Comparison of ENCODE assay signal across 8 cellular contexts in the genomic region with DNA sequence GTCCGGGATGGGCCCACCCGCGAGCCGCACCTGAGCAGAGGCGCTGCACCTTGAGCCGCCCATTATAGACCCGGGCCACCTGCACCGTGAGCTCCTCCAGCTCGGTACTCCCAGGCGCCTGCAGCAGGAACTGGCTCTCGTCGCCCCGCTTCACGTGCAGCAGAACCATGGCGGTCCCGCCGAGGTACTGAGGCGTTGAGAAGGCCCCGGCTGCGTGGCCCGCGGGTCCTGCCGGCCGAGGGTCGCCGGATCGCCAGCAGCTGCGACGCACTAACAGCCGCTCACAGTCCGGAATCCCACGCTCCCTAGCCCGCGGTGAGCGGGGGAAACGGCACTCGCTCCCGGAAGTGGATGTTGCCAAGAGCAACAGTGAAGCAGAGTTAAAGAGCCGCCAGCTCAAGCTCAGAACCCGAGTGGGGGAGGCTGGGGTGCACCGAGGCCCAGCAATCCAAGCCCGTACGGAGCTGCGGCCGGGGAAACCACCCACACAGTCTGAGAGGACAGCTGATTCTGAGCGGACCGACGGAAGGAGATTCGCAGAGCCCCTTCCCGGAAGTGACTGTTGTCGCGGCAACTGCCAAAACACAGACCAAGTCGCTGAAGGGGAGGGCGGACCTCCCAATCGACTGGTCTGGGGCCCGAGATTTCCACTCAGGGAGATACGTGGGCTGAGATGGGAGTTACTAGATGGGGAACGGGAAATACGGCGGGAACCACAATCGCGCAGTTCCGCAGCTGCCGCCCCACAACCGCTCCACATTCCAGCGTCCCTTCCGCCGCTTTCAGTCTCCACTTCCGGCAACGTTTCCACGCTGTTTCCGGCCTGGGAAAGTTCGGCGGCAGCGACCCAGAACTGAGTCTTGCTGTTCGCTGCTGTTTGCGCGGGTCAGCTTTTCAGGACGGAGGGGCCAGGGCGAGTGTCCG. TPM values are rescaled to one million over a fixed set of nuclear protein-coding genes. Genes with fewer than 3 reads are reported as not detected.
DNase-seq lines count a peak whose midpoint lies in the region; ATAC-seq, FAIRE-seq and TF ChIP-seq lines count a peak whose summit lies in the region.

A gene with protein sequence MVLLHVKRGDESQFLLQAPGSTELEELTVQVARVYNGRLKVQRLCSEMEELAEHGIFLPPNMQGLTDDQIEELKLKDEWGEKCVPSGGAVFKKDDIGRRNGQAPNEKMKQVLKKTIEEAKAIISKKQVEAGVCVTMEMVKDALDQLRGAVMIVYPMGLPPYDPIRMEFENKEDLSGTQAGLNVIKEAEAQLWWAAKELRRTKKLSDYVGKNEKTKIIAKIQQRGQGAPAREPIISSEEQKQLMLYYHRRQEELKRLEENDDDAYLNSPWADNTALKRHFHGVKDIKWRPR (minus strand): TSS at position 303 of the 924 bp plus-strand sequence. CDS start 134 bp downstream, at position 169.

- peaks cover 12% of the 10 kb centered on the region for H3K36me3 Mint-ChIP-seq in activated CD4-positive, alpha-beta T cell treated with anti-CD3 and anti-CD28 coated beads, Interleukin-2, amount 10 ng/mL, durations not matched to agents 7 days and 5 days (ENCODE audit: low read depth)

- peaks cover 7% of the 10 kb centered on the region for H3K36me3 ChIP-seq in BE2C

- peak within 1 kb of the TSS; percentile 97 for H3K4me3 ChIP-seq in BE2C (ENCODE audit: low read depth, low read length)

- H3K27me3 Mint-ChIP-seq in activated CD4-positive, alpha-beta T cell treated with anti-CD3 and anti-CD28 coated beads, Interleukin-2, amount 10 ng/mL, durations not matched to agents 7 days and 5 days: peaks cover 5% of the 10 kb centered on the region

- CTCF ChIA-PET in activated CD4-positive, alpha-beta T cell treated with anti-CD3 and anti-CD28 coated beads, Interleukin-2, amount 10 ng/mL, durations not matched to agents 7 days and 5 days (lab: Charles Lee): interaction anchor here (1.2 to 2.2 kb wide), 3 partner anchors 12 to 209 kb away, joined by 3 to 15 read pairs (median 3); no protein-coding TSS in a partner anchor

- TF ChIP-seq CTCF in BE2C (IDR thresholded peaks at IDR 0.05; ENCODE audit: low read depth, low read length): no peak

- peak; percentile 96 for ATAC-seq in HG03457 (IDR thresholded peaks at IDR 0.05; ENCODE audit: unreplicated experiment)

- peak within 1 kb of the TSS; percentile 91 for H3K27ac Mint-ChIP-seq in activated CD4-positive, alpha-beta T cell treated with anti-CD3 and anti-CD28 coated beads, Interleukin-2, amount 10 ng/mL, durations not matched to agents 7 days and 5 days

- POLR2A ChIA-PET in activated CD4-positive, alpha-beta T cell treated with anti-CD3 and anti-CD28 coated beads, Interleukin-2, amount 10 ng/mL, durations not matched to agents 7 days and 5 days (lab: Charles Lee): no interaction called here

- peak; percentile 86 for FAIRE-seq in GM19239 (lab: Jason Lieb, UNC)

- H3K4me1 Mint-ChIP-seq in activated CD4-positive, alpha-beta T cell treated with anti-CD3 and anti-CD28 coated beads, Interleukin-2, amount 10 ng/mL, durations not matched to agents 7 days and 5 days: peaks cover 26% of the 10 kb centered on the region

- H3K4me3 Mint-ChIP-seq in activated CD4-positive, alpha-beta T cell treated with anti-CD3 and anti-CD28 coated beads, Interleukin-2, amount 10 ng/mL, durations not matched to agents 7 days and 5 days: peak within 1 kb of the TSS; percentile 99

- no peaks in the 10 kb centered on the region for H3K9me3 Mint-ChIP-seq in activated CD4-positive, alpha-beta T cell treated with anti-CD3 and anti-CD28 coated beads, Interleukin-2, amount 10 ng/mL, durations not matched to agents 7 days and 5 days

- no peaks in the 10 kb centered on the region for H3K9me3 ChIP-seq in BE2C

- no peaks in the 10 kb centered on the region for H3K4me1 ChIP-seq in BE2C

- H3K27me3 ChIP-seq in BE2C: 0 out of 2 replicates have a peak, but pooled peaks cover 3% of the 10 kb centered on the region

- DNase-seq in BE2C (peak; percentile 88), GM19239 (ENCODE audit: insufficient read length, low spot score) (peak; percentile 79), NCI-H526 treated with DMSO at 0.1 percent for 48 hours (lab: John Stamatoyannopoulos, UW) (peak; percentile 88), cortex of kidney (lab: John Stamatoyannopoulos, UW) (peak; percentile 42), left kidney (ENCODE audit: low read depth, low spot score) (peak; percentile 97)
- DNase-seq in activated CD4-positive, alpha-beta T cell treated with anti-CD3 and anti-CD28 coated beads, Interleukin-2, amount 10 ng/mL, durations not matched to agents 7 days and 5 days: peak; percentile 93
- peak; percentile 85 to 87 for DNase-seq in stimulated activated CD4-positive, alpha-beta T cell treated with anti-CD3 and anti-CD28 coated beads, Interleukin-2, amount 100 ng/mL, for 24 hours

RNA-seq across cellular contexts. Expression of the gene that starts here (rescaled TPM):
- 80.3 TPM for polyA plus RNA-seq in BE2C (2012; ENCODE audit: insufficient read depth, insufficient read length, low read depth)
- total RNA-seq in activated CD4-positive, alpha-beta T cell treated with anti-CD3 and anti-CD28 coated beads, Interleukin-2, amount 10 ng/mL, durations not matched to agents 7 days and 5 days: 10 to 100 TPM; 32.6 to 40.2 TPM

Comparison
In these comparisons a context has a peak if more than half of its experiments do, and no peak if none do; other contexts are left out.
1. Peak in every context shown above with its lines: DNase-seq, ATAC-seq and H3K4me3 ChIP-seq.
2. DNase-seq: peak in every context shown above with its lines; median percentile 97 in left kidney; 93 in activated CD4-positive, alpha-beta T cell treated with anti-CD3 and anti-CD28 coated beads, Interleukin-2, amount 10 ng/mL, durations not matched to agents 7 days and 5 days; 88 in BE2C; 88 in NCI-H526 treated with DMSO at 0.1 percent for 48 hours; 86 in stimulated activated CD4-positive, alpha-beta T cell treated with anti-CD3 and anti-CD28 coated beads, Interleukin-2, amount 100 ng/mL, for 24 hours; 79 in GM19239; 42 in cortex of kidney.